6 cellular contexts compared by ENCODE assay signal in the genomic region with DNA sequence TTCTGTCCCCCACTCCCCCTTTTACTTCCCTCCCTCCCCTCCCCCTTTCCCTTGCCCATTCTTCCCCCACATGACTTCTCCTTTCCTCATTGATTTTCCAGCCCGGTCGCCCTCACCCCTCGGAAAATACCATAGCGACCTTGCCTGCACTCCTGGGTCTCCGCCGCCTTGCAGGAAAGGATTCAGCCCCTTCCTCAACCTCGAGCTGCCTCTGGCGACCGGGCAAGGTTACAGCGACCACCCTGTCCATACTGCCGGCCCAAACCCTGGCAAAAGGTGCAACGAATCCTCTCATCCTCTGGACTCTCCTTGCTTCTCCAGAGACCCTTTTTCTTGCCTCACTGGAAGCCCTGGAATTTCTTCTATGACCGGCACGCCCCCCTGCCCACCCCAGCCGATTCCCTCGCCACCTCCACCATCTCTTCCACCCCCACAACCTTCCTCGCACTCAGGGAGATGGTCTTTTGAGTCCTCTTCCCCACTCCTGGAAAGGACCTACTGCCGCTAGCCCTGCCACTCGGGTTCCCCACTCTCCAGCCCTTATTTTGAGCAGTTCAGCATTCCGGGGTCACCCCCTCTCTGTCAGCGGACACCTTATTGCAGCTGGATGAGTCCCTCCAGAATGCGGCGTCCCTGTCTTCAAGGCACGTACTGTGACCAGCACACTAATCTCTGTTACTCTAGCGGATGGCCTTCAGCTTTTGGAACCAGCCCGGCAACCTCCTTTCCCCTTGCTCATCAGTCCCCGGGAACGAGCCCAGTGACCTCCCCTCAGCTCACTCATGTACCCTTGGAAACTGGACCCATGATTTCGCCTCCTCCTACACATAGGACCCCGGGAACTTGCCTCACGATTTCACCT.
DNase-seq lines count a peak whose midpoint lies in the region; ATAC-seq and TF ChIP-seq lines count a peak whose summit lies in the region.

No MANE protein-coding gene starts in this region.

- H3K36me3 ChIP-seq in SK-N-MC (ENCODE audit: insufficient read depth, low read length) (peaks cover 28% of the 10 kb centered on the region; the same call in 1 of the 2 replicates), stomach smooth muscle (ENCODE audit: control insufficient read depth in 2 of 2, insufficient read depth in 2 of 2, low read length in 2 of 2) (peaks cover 9 to 17% of the 10 kb centered on the region in 2 donors)

- peaks cover 11% of the 10 kb centered on the region for H3K4me1 ChIP-seq in stomach smooth muscle (ENCODE audit: control insufficient read depth, insufficient read depth, low read length)

- no peaks in the 10 kb centered on the region for H3K27me3 ChIP-seq in stomach smooth muscle (ENCODE audit: control insufficient read depth in 1 of 2, insufficient read depth in 2 of 2, low read length in 2 of 2)

- H3K9me3 ChIP-seq in SK-N-MC (ENCODE audit: low read depth, low read length) (no peaks in the 10 kb centered on the region), stomach smooth muscle (ENCODE audit: control insufficient read depth in 2 of 2, low read length in 2 of 2) (no peaks in the 10 kb centered on the region)

- no peak for TF ChIP-seq CTCF in foreskin fibroblast (IDR thresholded peaks at IDR 0.05; ENCODE audit: low read depth, low read length)

- H3K27ac ChIP-seq in SK-N-MC: peak overlapping the region; percentile 96; the same call in 1 of the 2 replicates
- H3K27ac ChIP-seq in stomach smooth muscle (ENCODE audit: low read length): peak overlapping the region; percentile 95

- H3K9ac ChIP-seq in SK-N-MC (ENCODE audit: insufficient read length) (peak overlapping the region; percentile 98), stomach smooth muscle (ENCODE audit: low read length in 2 of 2) (peak overlapping the region; percentile 66 to 97)

- DNase-seq in SK-N-MC (ENCODE audit: low read depth, low spot score): no peak
- DNase-seq in foreskin fibroblast: peak in 1 of 2 donors; percentile 17
- DNase-seq in HK-2 (ENCODE audit: unreplicated experiment): no peak
- no peak for DNase-seq in superior temporal gyrus (ENCODE audit: extremely low spot score)

- no peak for ATAC-seq in HG03442 (IDR thresholded peaks at IDR 0.05; ENCODE audit: unreplicated experiment)

- H3K4me3 ChIP-seq in SK-N-MC (peak overlapping the region; percentile 99), foreskin fibroblast (ENCODE audit: low read depth in 1 of 2, low read length in 2 of 2) (peak overlapping the region; percentile 57 to 97), stomach smooth muscle (ENCODE audit: low read length in 2 of 2) (peak overlapping the region; percentile 93 to 94)
